Comparison of ENCODE assay signal across 24 cellular contexts in genomic region chr3:55955891-55956477, GRCh38.
"Had no signal": no experiment of that assay in that cellular context is flagged by ENCODE, and none has a peak within 500 bp of the region (broad histone marks: within the 10 kb centered on the region; RNA-seq: fewer than 3 reads in every experiment).

No MANE protein-coding gene starts in this region.

- H3K27me3 ChIP-seq: cardiac muscle cell had no signal

- H3K36me3 ChIP-seq: cardiac muscle cell had no signal

- ATAC-seq: activated T-cell treated with anti-CD3 and anti-CD28 coated beads, Interleukin-2, amount 50 U/mL, for 72 hours; T-cell had no signal

- DNase-seq: activated CD4-positive, alpha-beta memory T cell treated with anti-CD3 and anti-CD28 coated beads for 36 hours; activated CD4-positive, alpha-beta T cell treated with anti-CD3 and anti-CD28 coated beads, Interleukin-2, amount 10 ng/mL, durations not matched to agents 7 days and 5 days; activated CD4-positive, CD25-positive, alpha-beta regulatory T cell; activated CD8-positive, alpha-beta memory T cell treated with anti-CD3 and anti-CD28 coated beads for 24 hours; activated T-cell treated with anti-CD3 and anti-CD28 coated beads, Interleukin-2, amount 50 U/mL, for 72 hours; amygdala; NCI-H1092; NCI-H1417; NCI-H1694; NCI-H2029; NCI-H2107; NCI-H2171 treated with DMSO at 0.1 percent for 48 hours; NCI-H226; NCI-H526; NCI-H82; SIG-M5; T-cell; T-helper 2 cell; T1000 had no signal

- H3K27ac ChIP-seq: cardiac muscle cell, KMS-11, VCaP had no signal

- H3K4me3 ChIP-seq: cardiac muscle cell had no signal

- FAIRE-seq: astrocyte, TTC549 had no signal

- H3K9ac ChIP-seq: KMS-11 had no signal

- H3K4me2 ChIP-seq: KMS-11 had no signal
